Comparison of ENCODE assay signal across 10 cellular contexts in the genomic region with DNA sequence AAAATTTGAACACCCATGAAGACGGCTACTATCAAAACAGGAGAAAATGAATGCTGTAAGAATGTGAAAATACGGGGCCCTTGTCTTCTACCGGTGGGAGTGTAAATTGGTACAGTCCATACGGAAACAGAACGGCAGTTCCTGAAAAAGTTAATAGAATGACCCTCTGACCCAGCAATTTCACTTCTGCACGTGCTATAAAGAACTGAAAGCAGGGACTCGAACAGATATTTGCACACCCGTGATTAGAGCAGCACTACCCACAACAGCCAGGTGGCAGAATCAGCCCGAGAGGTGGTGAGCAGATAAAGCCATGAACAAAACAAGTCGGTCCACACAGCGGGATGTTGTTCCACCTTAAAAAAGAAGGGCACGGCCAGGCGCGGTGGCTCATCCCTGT. TPM values are rescaled to one million over a fixed set of nuclear protein-coding genes. Genes with fewer than 3 reads are reported as not detected.
DNase-seq lines count a peak whose midpoint lies in the region; ATAC-seq, FAIRE-seq and TF ChIP-seq lines count a peak whose summit lies in the region.
"Had no signal": no experiment of that assay in that cellular context is flagged by ENCODE, and none has a peak within 500 bp of the region (broad histone marks: within the 10 kb centered on the region; RNA-seq: fewer than 3 reads in every experiment).

No MANE protein-coding gene starts in this region.

- no peak overlapping the region for H3K23ac ChIP-seq in H1 (ENCODE audit: insufficient read length)

- POLR2A ChIA-PET in H1 (lab: Charles Lee; ENCODE audit: partially characterized antibody): interaction anchor here (1.2 kb wide), 1 partner anchor 11 kb away, joined by 3 read pairs; no protein-coding TSS in a partner anchor
- POLR2A ChIA-PET in activated CD4-positive, alpha-beta T cell treated with anti-CD3 and anti-CD28 coated beads for 36 hours (lab: Charles Lee): no interaction called here

- H3K9me3 Mint-ChIP-seq in activated CD4-positive, alpha-beta T cell treated with anti-CD3 and anti-CD28 coated beads for 36 hours (ENCODE audit: low read depth): peaks cover 3% of the 10 kb centered on the region

- H3K27me3 ChIP-seq in H1 (replicated peaks in 1 of 4; ENCODE audit: control insufficient read depth in 3 of 4, extremely low read depth in 1 of 4, insufficient read depth in 3 of 4, low read length in 3 of 4) (no peaks in the 10 kb centered on the region), H7 (ENCODE audit: control insufficient read depth, insufficient read depth, low read length) (no peaks in the 10 kb centered on the region)

- no peak overlapping the region for H4K5ac ChIP-seq in H1 (ENCODE audit: insufficient read length, low read depth, low read length)

- H3K9ac ChIP-seq in H1 (replicated peaks in 1 of 4; ENCODE audit: extremely low read depth in 1 of 4, low read depth in 3 of 4, low read length in 3 of 4): no peak overlapping the region

- intact Hi-C loops in activated CD4-positive, alpha-beta T cell treated with anti-CD3 and anti-CD28 coated beads for 36 hours (cut with DNase I, micrococcal nuclease): no loop called here

- TF ChIP-seq RAD21 in H1 (IDR thresholded peaks at IDR 0.05 in 1 of 2, conservative IDR thresholded peaks at IDR 0.05 in 1 of 2; ENCODE audit: low read depth in 2 of 2, low read length in 2 of 2): peak in 1 of 2 experiments; percentile 29; a peak in 2 of 4 replicates

- no peak for TF ChIP-seq POLR2A in H1 (IDR thresholded peaks at IDR 0.05; ENCODE audit: control extremely low read depth in 1 of 2, low read depth in 2 of 2, low read length in 2 of 2)

- H3K14ac ChIP-seq in H1 (ENCODE audit: insufficient read length): no peak overlapping the region

- H2BK15ac ChIP-seq in H1 (ENCODE audit: low read length): no peak overlapping the region

- H3K4me3 ChIP-seq in H1 (ENCODE audit: extremely low read depth in 1 of 4, insufficient read depth in 2 of 4, low read depth in 3 of 4, low read length in 4 of 4) (no peak overlapping the region), H7 (ENCODE audit: insufficient read depth, low read depth, low read length) (no peak overlapping the region)

- H3K79me2 ChIP-seq in H1 (ENCODE audit: control insufficient read depth in 1 of 2, insufficient read depth in 2 of 2, low read length in 2 of 2): no peaks in the 10 kb centered on the region

- no peak for TF ChIP-seq EP300 in H1 (IDR thresholded peaks at IDR 0.05; ENCODE audit: borderline replicate concordance in 1 of 2, low read depth in 2 of 2, low read length in 2 of 2)

- WGBS in H1 (ENCODE audit: extremely low coverage in 1 of 2, insufficient coverage in 1 of 2, insufficient read length in 1 of 2, insufficient replicate concordance in 2 of 2, low coverage in 1 of 2, low lambda C conversion rate in 2 of 2, missing lambda C conversion rate in 1 of 2), 2 experiments: 90% methylated on average over 14 of the region's 14 CpGs; no CpG with 5 or more reads in 1 of the 2 experiments

- no peak overlapping the region for H4K8ac ChIP-seq in H1 (ENCODE audit: extremely low read depth, insufficient read depth, low read length)

- no peaks in the 10 kb centered on the region for H3K36me3 Mint-ChIP-seq in activated CD4-positive, alpha-beta T cell treated with anti-CD3 and anti-CD28 coated beads for 36 hours (ENCODE audit: low read depth)

- H3K4ac ChIP-seq in H1 (replicated peaks; ENCODE audit: insufficient read length, low read depth, low read length): no peak overlapping the region

- no peak overlapping the region for H2BK12ac ChIP-seq in H1 (ENCODE audit: low read depth, low read length)

- H3K36me3 ChIP-seq in H1 (ENCODE audit: control insufficient read depth in 2 of 4, insufficient read depth in 4 of 4, low read length in 3 of 4) (no peaks in the 10 kb centered on the region), H7 (replicated peaks; ENCODE audit: control insufficient read depth, insufficient read depth, low read length) (no peaks in the 10 kb centered on the region)

- CTCF ChIA-PET in H1 (lab: Charles Lee; ENCODE audit: partially characterized antibody): interaction anchor here (1.0 to 2.2 kb wide), 9 partner anchors 13 to 211 kb away, joined by 3 to 6 read pairs (median 4); no protein-coding TSS in a partner anchor
- CTCF ChIA-PET in activated CD4-positive, alpha-beta T cell treated with anti-CD3 and anti-CD28 coated beads for 36 hours (lab: Charles Lee): no interaction called here

- no peaks in the 10 kb centered on the region for H4K20me1 ChIP-seq in H1 (replicated peaks in 1 of 2; ENCODE audit: control insufficient read depth in 1 of 2, insufficient read depth in 2 of 2, low read length in 2 of 2)

- H2AK5ac ChIP-seq in H1 (ENCODE audit: low read depth, low read length): no peak overlapping the region

- H2BK5ac ChIP-seq in H1 (ENCODE audit: low read depth, low read length): no peak overlapping the region

- ATAC-seq in HG03565 (IDR thresholded peaks at IDR 0.05; ENCODE audit: unreplicated experiment) (peak; percentile 58), GM19023 (IDR thresholded peaks at IDR 0.05; ENCODE audit: unreplicated experiment) (no peak)
- no peak for ATAC-seq in activated CD4-positive, alpha-beta T cell treated with anti-CD3 and anti-CD28 coated beads for 36 hours

- no peaks in the 10 kb centered on the region for H3K23me2 ChIP-seq in H1 (ENCODE audit: low read depth, low read length)

- H3K18ac ChIP-seq in H1 (ENCODE audit: extremely low read depth, low read length): no peak overlapping the region

- no peak for FAIRE-seq in H1 (lab: Jason Lieb, UNC)
- FAIRE-seq: G401.6 had no signal

- no peaks in the 10 kb centered on the region for H3K9me3 ChIP-seq in H1 (ENCODE audit: insufficient read depth in 2 of 2, low read depth in 1 of 2, low read length in 1 of 2)

- H2AFZ ChIP-seq in H1 (ENCODE audit: low read length): no peak overlapping the region

- no peak overlapping the region for H3K4me3 Mint-ChIP-seq in activated CD4-positive, alpha-beta T cell treated with anti-CD3 and anti-CD28 coated beads for 36 hours

- DNase-seq in GM10266 (ENCODE audit: extremely low spot score): no peak
- DNase-seq in GM20000 (ENCODE audit: low spot score): peak; percentile 70
- DNase-seq in H1 (ENCODE audit: low read depth in 1 of 2, low spot score in 2 of 2): no peak
- DNase-seq in activated CD4-positive, alpha-beta T cell treated with anti-CD3 and anti-CD28 coated beads for 36 hours: no peak
- DNase-seq in H7: no peak
- DNase-seq in retina: no peak
- DNase-seq: islet precursor cell had no signal

- no peak overlapping the region for H2BK20ac ChIP-seq in H1 (ENCODE audit: low read length)

- peak; percentile 42 for TF ChIP-seq CTCF in GM10266 (IDR thresholded peaks at IDR 0.05; ENCODE audit: control insufficient read depth, insufficient read depth, low read depth, missing control alignments)
- TF ChIP-seq CTCF in GM20000 (IDR thresholded peaks at IDR 0.05; ENCODE audit: extremely low read depth, missing control alignments): no peak
- peak in 2 of 3 experiments; percentile 20 to 34; a peak in 2 of 4 replicates for TF ChIP-seq CTCF in H1 (IDR thresholded peaks at IDR 0.05; ENCODE audit: control extremely low read depth in 1 of 3, insufficient read depth in 1 of 3, low read depth in 1 of 3, low read length in 3 of 3)

- no peaks in the 10 kb centered on the region for H3K4me1 Mint-ChIP-seq in activated CD4-positive, alpha-beta T cell treated with anti-CD3 and anti-CD28 coated beads for 36 hours

- H3K79me1 ChIP-seq in H1 (ENCODE audit: low read depth, low read length): no peaks in the 10 kb centered on the region

- no peak overlapping the region for H3K56ac ChIP-seq in H1 (replicated peaks; ENCODE audit: insufficient read length, low read depth, low read length)

- H3K27ac ChIP-seq in H1 (ENCODE audit: low read depth, low read length): no peak overlapping the region

- peaks cover 0 to 12% (median under 1%) of the 10 kb centered on the region in 4 experiments; a peak in 3 of 7 replicates for H3K4me1 ChIP-seq in H1 (replicated peaks in 1 of 4; ENCODE audit: control insufficient read depth in 3 of 4, insufficient read depth in 4 of 4, low read length in 3 of 4)

- H4K91ac ChIP-seq in H1 (replicated peaks; ENCODE audit: insufficient read length, low read length): no peak overlapping the region

- H2BK120ac ChIP-seq in H1 (replicated peaks; ENCODE audit: low read depth, low read length): no peak overlapping the region

- H3K27me3 Mint-ChIP-seq in activated CD4-positive, alpha-beta T cell treated with anti-CD3 and anti-CD28 coated beads for 36 hours: no peaks in the 10 kb centered on the region

- no peak overlapping the region for H3K4me2 ChIP-seq in H1 (ENCODE audit: insufficient read depth in 1 of 2, low read depth in 2 of 2, low read length in 2 of 2)

- no peak overlapping the region for H3K27ac Mint-ChIP-seq in activated CD4-positive, alpha-beta T cell treated with anti-CD3 and anti-CD28 coated beads for 36 hours

TF ChIP-seq in H1, 55 proteins besides CTCF, POLR2A, EP300 and RAD21 (continues in another document):
- TF ChIP-seq ATF3 (IDR thresholded peaks at IDR 0.05; ENCODE audit: insufficient read depth, low read depth, low read length) (no peak), TCF12 (IDR thresholded peaks at IDR 0.05; ENCODE audit: low read depth, low read length) (no peak), CHD1 (IDR thresholded peaks at IDR 0.05; ENCODE audit: low read depth, low read length) (no peak), CREB1 (IDR thresholded peaks at IDR 0.05) (no peak), RXRA (IDR thresholded peaks at IDR 0.05; ENCODE audit: insufficient read depth, low read depth, low read length) (no peak)
- TF ChIP-seq, protein P1, sequence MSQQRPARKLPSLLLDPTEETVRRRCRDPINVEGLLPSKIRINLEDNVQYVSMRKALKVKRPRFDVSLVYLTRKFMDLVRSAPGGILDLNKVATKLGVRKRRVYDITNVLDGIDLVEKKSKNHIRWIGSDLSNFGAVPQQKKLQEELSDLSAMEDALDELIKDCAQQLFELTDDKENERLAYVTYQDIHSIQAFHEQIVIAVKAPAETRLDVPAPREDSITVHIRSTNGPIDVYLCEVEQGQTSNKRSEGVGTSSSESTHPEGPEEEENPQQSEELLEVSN (IDR thresholded peaks at IDR 0.05): no peak

RNA-seq across cellular contexts. Expression of gene SLC12A7, which starts 22.6 kb away (rescaled TPM):
- 38.6 and 39.7 TPM in 2 replicates for total RNA-seq in H1 (2021; fragmentation: NEBNext Ultra II Directional; extraction: Animal tissue kit (Norgen Biotek cat#: 25700))
- polyA plus RNA-seq in H1 (2011; rRNA removed): 23.5 and 37.5 TPM in 2 replicates
- polyA plus RNA-seq in H1 (2011; cell fraction: cytosol; rRNA removed): 26.4 TPM
- polyA plus RNA-seq in H1 (2011; cell fraction: nucleus; rRNA removed): 181 TPM
- 27.4 to 47.0 TPM (median 38.9 TPM) in 4 replicates for polyA plus RNA-seq in H1 (2012, experiment 1 of 2)
- polyA plus RNA-seq in H1 (2012, experiment 2 of 2): 19.5 TPM
- 27.2 TPM for polyA plus RNA-seq in H1 (2013, experiment 1 of 2)
- 24.9 TPM for polyA plus RNA-seq in H1 (2013, experiment 2 of 2)
- 23.8 and 28.1 TPM in 2 replicates for polyA minus RNA-seq in H1 (2011; rRNA and poly(A)+ RNA removed)
- polyA minus RNA-seq in H1 (2011; cell fraction: cytosol; rRNA and poly(A)+ RNA removed): 33.8 TPM
- polyA minus RNA-seq in H1 (2011; cell fraction: nucleus; rRNA and poly(A)+ RNA removed): 44.5 TPM
- total RNA-seq in activated CD4-positive, alpha-beta T cell treated with anti-CD3 and anti-CD28 coated beads for 36 hours: 10 to 100 TPM; 18.5 to 21.6 TPM
- total RNA-seq in H7 (2014; rRNA removed; shearing (Covaris generic)): 17.7 and 19.8 TPM in 2 replicates
